Comparison of ENCODE assay signal across 8 cellular contexts in genomic region chr19:47247308-47247990, GRCh38. TPM values are rescaled to one million over a fixed set of nuclear protein-coding genes. Genes with fewer than 3 reads are reported as not detected.
A peak's percentile ranks its signal among the peaks of the same experiment; 100 is the strongest.
DNase-seq lines count a peak whose midpoint lies in the region; ATAC-seq lines count a peak whose summit lies in the region.

No MANE protein-coding gene starts in this region.

- peak; percentile 89 for DNase-seq in CD1c-positive myeloid dendritic cell (ENCODE audit: extremely low spot score)
- peak; percentile 45 for DNase-seq in HK-2 (ENCODE audit: unreplicated experiment)
- peak; percentile 74 for DNase-seq in SK-MEL-5 (ENCODE audit: low read depth, low spot score)
- peak; percentile 51 to 76 (median 72) for DNase-seq in activated naive CD4-positive, alpha-beta T cell (lab: John Stamatoyannopoulos, UW)
- peak; percentile 75 for DNase-seq in germinal center (ENCODE audit: low spot score)
- DNase-seq in pons (ENCODE audit: low spot score) = peak; percentile 59

- ATAC-seq in GM18517 (IDR thresholded peaks at IDR 0.05; ENCODE audit: unreplicated experiment) = no peak
- ATAC-seq in GM19395 (IDR thresholded peaks at IDR 0.05; ENCODE audit: unreplicated experiment) = no peak

- in situ Hi-C loops in SK-MEL-5 (cut with HindIII; ENCODE audit: low pct_unique_long_range_greater_than_20kb, low sequenced_read_pairs) = no loop called here

RNA-seq across cellular contexts. Expression of gene CCDC9, which starts 8.9 kb away (rescaled TPM):
- 2.5 and 5.0 TPM in 2 replicates for total RNA-seq in SK-MEL-5 (2014; rRNA removed; shearing (Covaris generic))
- 18.6 and 21.6 TPM in 2 replicates for polyA plus RNA-seq in SK-MEL-5 (2015; cell fraction: cytosol; rRNA removed)
- 13.3 and 17.2 TPM in 2 replicates for polyA plus RNA-seq in SK-MEL-5 (2015; cell fraction: nucleus; rRNA removed)

RNA-seq across cellular contexts. Expression of gene BBC3, which starts 16.4 kb away (rescaled TPM):
- total RNA-seq in SK-MEL-5 (2014; rRNA removed; shearing (Covaris generic)) = 45.9 and 51.2 TPM in 2 replicates
- 53.3 and 59.6 TPM in 2 replicates for polyA plus RNA-seq in SK-MEL-5 (2015; cell fraction: cytosol; rRNA removed)
- 36.2 and 77.9 TPM in 2 replicates for polyA plus RNA-seq in SK-MEL-5 (2015; cell fraction: nucleus; rRNA removed)

RNA-seq across cellular contexts. Expression of gene INAFM1, which starts 27.2 kb away (rescaled TPM):
- 0.45 and 0.69 TPM in 2 replicates for total RNA-seq in SK-MEL-5 (2014; rRNA removed; shearing (Covaris generic))
- polyA plus RNA-seq in SK-MEL-5 (2015; cell fraction: cytosol; rRNA removed) = 3.3 and 4.6 TPM in 2 replicates
- polyA plus RNA-seq in SK-MEL-5 (2015; cell fraction: nucleus; rRNA removed) = 3.8 and 5.5 TPM in 2 replicates
